Comparison of ENCODE assay signal across 8 cellular contexts in genomic region chr7:78226059-78226658, GRCh38.
A peak's percentile ranks its signal among the peaks of the same experiment; 100 is the strongest.
DNase-seq lines count a peak whose midpoint lies in the region; ATAC-seq and TF ChIP-seq lines count a peak whose summit lies in the region.

No MANE protein-coding gene starts in this region.

- peak; percentile 87 for TF ChIP-seq CTCF in SK-N-SH (IDR thresholded peaks at IDR 0.05)
- peak; percentile 79 for TF ChIP-seq CTCF in glutamatergic neuron (IDR thresholded peaks at IDR 0.05; ENCODE audit: partially characterized antibody, unreplicated experiment)

- POLR2A ChIA-PET in SK-N-SH (lab: Yijun Ruan, JAX) = no interaction called here

- H3K4me1 Mint-ChIP-seq in glutamatergic neuron (ENCODE audit: low read depth, unreplicated experiment) = peaks cover under 1% of the 10 kb centered on the region

- no peaks in the 10 kb centered on the region for H3K9me3 ChIP-seq in SK-N-SH

- no peaks in the 10 kb centered on the region for H3K36me3 ChIP-seq in SK-N-SH (replicated peaks in 1 of 2; ENCODE audit: control insufficient read depth in 1 of 2, insufficient read depth in 2 of 2, low read length in 1 of 2)

- CTCF ChIA-PET in SK-N-SH (lab: Yijun Ruan, JAX) = interaction anchor here (0.6 to 3.6 kb wide), 32 partner anchors 11 to 1199 kb away, joined by 3 to 37 read pairs (median 4); no protein-coding TSS in a partner anchor

- no peaks in the 10 kb centered on the region for H3K36me3 Mint-ChIP-seq in glutamatergic neuron (ENCODE audit: unreplicated experiment)

- WGBS in SK-N-SH (ENCODE audit: low lambda C conversion rate) = 41% methylated on average over 9 of the region's 9 CpGs

- H3K27ac ChIP-seq in SK-N-SH (ENCODE audit: low read depth in 2 of 2, low read length in 1 of 2) = peak overlapping the region in 1 of 2 experiments; percentile 51; a peak in 1 of 4 replicates

- no peak overlapping the region for H3K4me2 ChIP-seq in SK-N-SH

- H3K27me3 ChIP-seq in SK-N-SH (ENCODE audit: insufficient read depth) = no peaks in the 10 kb centered on the region

- H4K20me1 ChIP-seq in SK-N-SH (ENCODE audit: insufficient read depth) = no peaks in the 10 kb centered on the region

- H3K4me1 ChIP-seq in SK-N-SH (ENCODE audit: control insufficient read depth in 1 of 2, insufficient read depth in 2 of 2, low read depth in 1 of 2, low read length in 1 of 2) = peaks cover 6 to 7% of the 10 kb centered on the region in 2 experiments; a peak in 3 of 4 replicates

- H3K9me2 ChIP-seq in SK-N-SH = no peaks in the 10 kb centered on the region

- no peak overlapping the region for H3K27ac Mint-ChIP-seq in glutamatergic neuron (ENCODE audit: unreplicated experiment)

- H3K9ac ChIP-seq in SK-N-SH = no peak overlapping the region

- H3K27me3 Mint-ChIP-seq in glutamatergic neuron (ENCODE audit: unreplicated experiment) = no peaks in the 10 kb centered on the region

- no peak overlapping the region for H3K4me3 Mint-ChIP-seq in glutamatergic neuron (ENCODE audit: unreplicated experiment)

- peaks cover 17% of the 10 kb centered on the region for H3F3A ChIP-seq in SK-N-SH (replicated peaks; ENCODE audit: insufficient read depth)

- peaks cover 2% of the 10 kb centered on the region for H3K9me3 Mint-ChIP-seq in glutamatergic neuron (ENCODE audit: unreplicated experiment)

- ATAC-seq in GM19467 (IDR thresholded peaks at IDR 0.05; ENCODE audit: unreplicated experiment) = no peak
- ATAC-seq in HG03175 (IDR thresholded peaks at IDR 0.05; ENCODE audit: unreplicated experiment) = no peak
- ATAC-seq in HG02623 (IDR thresholded peaks at IDR 0.05; ENCODE audit: unreplicated experiment) = no peak

- no peak overlapping the region for H3K4me3 ChIP-seq in SK-N-SH (ENCODE audit: low read depth in 2 of 2, low read length in 1 of 2)

- DNase-seq in Daoy (ENCODE audit: low read depth) (peak; percentile 54), SK-N-SH (peak; percentile 66), glutamatergic neuron (peak; percentile 77)
- DNase-seq in stimulated activated CD4-positive, alpha-beta T cell treated with anti-CD3 and anti-CD28 coated beads, Interleukin-4, amount 100 ng/mL, for 48 hours (ENCODE audit: low read depth in 2 of 2) = peak; percentile 23 to 26

- no peaks in the 10 kb centered on the region for H3K79me2 ChIP-seq in SK-N-SH (ENCODE audit: insufficient read depth)

- TF ChIP-seq EP300 in Ishikawa (IDR thresholded peaks at IDR 0.05; ENCODE audit: borderline replicate concordance) (no peak), SK-N-SH (IDR thresholded peaks at IDR 0.05; ENCODE audit: borderline replicate concordance in 1 of 2, low read depth in 1 of 2, low read length in 1 of 2) (no peak)

- peak; percentile 63 for TF ChIP-seq RAD21 in Ishikawa (IDR thresholded peaks at IDR 0.05; ENCODE audit: low read depth)
- TF ChIP-seq RAD21 in SK-N-SH (IDR thresholded peaks at IDR 0.05; ENCODE audit: low read length) = peak; percentile 90

- H2AFZ ChIP-seq in SK-N-SH (ENCODE audit: low read depth) = no peak overlapping the region

TF ChIP-seq in Ishikawa, 13 proteins besides CTCF, POLR2A, EP300 and RAD21 (continues in another document):
- no peak for TF ChIP-seq CEBPB (IDR thresholded peaks at IDR 0.05)
- TF ChIP-seq CREB1 (IDR thresholded peaks at IDR 0.05; ENCODE audit: low read depth) = no peak
- no peak for TF ChIP-seq TCF12 (IDR thresholded peaks at IDR 0.05; ENCODE audit: low read depth)
- TF ChIP-seq, protein P1, sequence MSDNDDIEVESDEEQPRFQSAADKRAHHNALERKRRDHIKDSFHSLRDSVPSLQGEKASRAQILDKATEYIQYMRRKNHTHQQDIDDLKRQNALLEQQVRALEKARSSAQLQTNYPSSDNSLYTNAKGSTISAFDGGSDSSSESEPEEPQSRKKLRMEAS (IDR thresholded peaks at IDR 0.05) = no peak
- no peak for TF ChIP-seq ZBTB7A (IDR thresholded peaks at IDR 0.05; ENCODE audit: low read depth)
- TF ChIP-seq EGR1 (IDR thresholded peaks at IDR 0.05) = no peak
- TF ChIP-seq, protein P2, sequence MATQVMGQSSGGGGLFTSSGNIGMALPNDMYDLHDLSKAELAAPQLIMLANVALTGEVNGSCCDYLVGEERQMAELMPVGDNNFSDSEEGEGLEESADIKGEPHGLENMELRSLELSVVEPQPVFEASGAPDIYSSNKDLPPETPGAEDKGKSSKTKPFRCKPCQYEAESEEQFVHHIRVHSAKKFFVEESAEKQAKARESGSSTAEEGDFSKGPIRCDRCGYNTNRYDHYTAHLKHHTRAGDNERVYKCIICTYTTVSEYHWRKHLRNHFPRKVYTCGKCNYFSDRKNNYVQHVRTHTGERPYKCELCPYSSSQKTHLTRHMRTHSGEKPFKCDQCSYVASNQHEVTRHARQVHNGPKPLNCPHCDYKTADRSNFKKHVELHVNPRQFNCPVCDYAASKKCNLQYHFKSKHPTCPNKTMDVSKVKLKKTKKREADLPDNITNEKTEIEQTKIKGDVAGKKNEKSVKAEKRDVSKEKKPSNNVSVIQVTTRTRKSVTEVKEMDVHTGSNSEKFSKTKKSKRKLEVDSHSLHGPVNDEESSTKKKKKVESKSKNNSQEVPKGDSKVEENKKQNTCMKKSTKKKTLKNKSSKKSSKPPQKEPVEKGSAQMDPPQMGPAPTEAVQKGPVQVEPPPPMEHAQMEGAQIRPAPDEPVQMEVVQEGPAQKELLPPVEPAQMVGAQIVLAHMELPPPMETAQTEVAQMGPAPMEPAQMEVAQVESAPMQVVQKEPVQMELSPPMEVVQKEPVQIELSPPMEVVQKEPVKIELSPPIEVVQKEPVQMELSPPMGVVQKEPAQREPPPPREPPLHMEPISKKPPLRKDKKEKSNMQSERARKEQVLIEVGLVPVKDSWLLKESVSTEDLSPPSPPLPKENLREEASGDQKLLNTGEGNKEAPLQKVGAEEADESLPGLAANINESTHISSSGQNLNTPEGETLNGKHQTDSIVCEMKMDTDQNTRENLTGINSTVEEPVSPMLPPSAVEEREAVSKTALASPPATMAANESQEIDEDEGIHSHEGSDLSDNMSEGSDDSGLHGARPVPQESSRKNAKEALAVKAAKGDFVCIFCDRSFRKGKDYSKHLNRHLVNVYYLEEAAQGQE (IDR thresholded peaks at IDR 0.05; ENCODE audit: low read depth) = no peak
- no peak for TF ChIP-seq YY1 (IDR thresholded peaks at IDR 0.05; ENCODE audit: low read depth)
- no peak for TF ChIP-seq USF1 (IDR thresholded peaks at IDR 0.05)
- TF ChIP-seq FOXM1 (IDR thresholded peaks at IDR 0.05; ENCODE audit: borderline replicate concordance, low read depth) = no peak
- TF ChIP-seq NFIC (IDR thresholded peaks at IDR 0.05) = no peak
- no peak for TF ChIP-seq TEAD4 (IDR thresholded peaks at IDR 0.05)

TF ChIP-seq in SK-N-SH, 30 proteins besides CTCF, POLR2A, EP300 and RAD21:
- TF ChIP-seq POLR2AphosphoS5 (IDR thresholded peaks at IDR 0.05; ENCODE audit: low read depth, low read length) (no peak), NRF1 (IDR thresholded peaks at IDR 0.05; ENCODE audit: low read depth, low read length) (0 out of 2 replicates have a peak, but pooled peaks have one; percentile 14), SMC3 (IDR thresholded peaks at IDR 0.05; ENCODE audit: low read depth, low read length) (peak; percentile 88), NFIC (IDR thresholded peaks at IDR 0.05; ENCODE audit: borderline replicate concordance) (0 out of 2 replicates have a peak, but pooled peaks have one; percentile 3), EZH2phosphoT487 (IDR thresholded peaks at IDR 0.05; ENCODE audit: borderline replicate concordance, low read depth) (no peak)

Comparison
In these comparisons a context has a peak if more than half of its experiments do, and no peak if none do; other contexts are left out.
1. DNase-seq: peak in every context shown above with its lines; median percentile 77 in glutamatergic neuron; 66 in SK-N-SH; 54 in Daoy; 24 in stimulated activated CD4-positive, alpha-beta T cell treated with anti-CD3 and anti-CD28 coated beads, Interleukin-4, amount 100 ng/mL, for 48 hours.